Comparison of ENCODE assay signal across 29 cellular contexts in genomic region chr3:52440671-52441070, GRCh38. TPM values are rescaled to one million over a fixed set of nuclear protein-coding genes. Genes with fewer than 3 reads are reported as not detected.
"Had no signal": no experiment of that assay in that cellular context is flagged by ENCODE, and none has a peak within 500 bp of the region (broad histone marks: within the 10 kb centered on the region; RNA-seq: fewer than 3 reads in every experiment).

No MANE protein-coding gene starts in this region.

- H3K4me3 ChIP-seq: esophagus muscularis mucosa, neural progenitor cell, prostate gland, tibial nerve, uterus had no signal

- H3K9me3 ChIP-seq: esophagus muscularis mucosa, prostate gland, suprapubic skin, tibial nerve, uterus had no signal

- DNase-seq: activated B cell treated with CpG ODN at 0.5 μM for 24 hours; activated CD4-positive, alpha-beta T cell treated with anti-CD3 and anti-CD28 coated beads for 4 hours; activated CD4-positive, alpha-beta T cell treated with anti-CD3 and anti-CD28 coated beads, Interleukin-2, amount 50 U/mL, for 48 hours; activated CD8-positive, alpha-beta memory T cell treated with anti-CD3 and anti-CD28 coated beads, Interleukin-2, amount 50 U/mL, for 48 hours; activated naive CD4-positive, alpha-beta T cell treated with anti-CD3 and anti-CD28 coated beads, Interleukin-2, amount 10 ng/mL, durations not matched to agents 7 days and 5 days; activated naive CD8-positive, alpha-beta T cell treated with anti-CD3 and anti-CD28 coated beads, Interleukin-2, amount 50 U/mL, for 24 hours; activated T-cell treated with anti-CD3 and anti-CD28 coated beads, Interleukin-2, amount 50 U/mL, for 72 hours; anterior cingulate cortex; brain microvascular endothelial cell; central memory CD4-positive, alpha-beta T cell; effector memory CD4-positive, alpha-beta T cell; glutamatergic neuron; hippocampal formation; naive thymus-derived CD4-positive, alpha-beta T cell; stimulated activated CD4-positive, alpha-beta T cell treated with anti-CD3 and anti-CD28 coated beads, Interleukin-1b, Interleukin-23, amount 100 ng/mL, for 48 hours; stimulated activated naive CD8-positive, alpha-beta T cell treated with anti-CD3 and anti-CD28 coated beads, Interleukin-15, amount 100 ng/mL, for 72 hours; T-helper 9 cell; uterus had no signal

- H3K4me1 Mint-ChIP-seq: neural progenitor cell had no signal

- H3K36me3 Mint-ChIP-seq: activated naive CD4-positive, alpha-beta T cell treated with anti-CD3 and anti-CD28 coated beads, Interleukin-2, amount 10 ng/mL, durations not matched to agents 7 days and 5 days; naive thymus-derived CD4-positive, alpha-beta T cell; neural progenitor cell had no signal

- H3K27ac ChIP-seq: brain microvascular endothelial cell, esophagus muscularis mucosa, neural progenitor cell, prostate gland, suprapubic skin, uterus had no signal

- H3K27me3 ChIP-seq: brain microvascular endothelial cell, esophagus muscularis mucosa, neural progenitor cell, suprapubic skin, tibial nerve, uterus had no signal

- H3K9me3 Mint-ChIP-seq: activated B cell treated with CpG ODN at 0.5 μM for 24 hours; activated naive CD4-positive, alpha-beta T cell treated with anti-CD3 and anti-CD28 coated beads, Interleukin-2, amount 10 ng/mL, durations not matched to agents 7 days and 5 days; activated naive CD8-positive, alpha-beta T cell treated with anti-CD3 and anti-CD28 coated beads, Interleukin-2, amount 50 U/mL, for 24 hours; activated T-cell treated with anti-CD3 and anti-CD28 coated beads, Interleukin-2, amount 50 U/mL, for 72 hours; naive thymus-derived CD4-positive, alpha-beta T cell; neural progenitor cell; stimulated activated naive CD8-positive, alpha-beta T cell treated with anti-CD3 and anti-CD28 coated beads, Interleukin-15, amount 100 ng/mL, for 72 hours had no signal

- FAIRE-seq: colon, frontal cortex had no signal

- H3K4me1 ChIP-seq: neural progenitor cell, prostate gland, uterus had no signal

- H3K9ac ChIP-seq: neural progenitor cell had no signal

- ATAC-seq: activated naive CD8-positive, alpha-beta T cell treated with anti-CD3 and anti-CD28 coated beads, Interleukin-2, amount 50 U/mL, for 24 hours; activated T-cell treated with anti-CD3 and anti-CD28 coated beads, Interleukin-2, amount 50 U/mL, for 72 hours; naive thymus-derived CD4-positive, alpha-beta T cell; right cardiac atrium; stimulated activated naive CD8-positive, alpha-beta T cell treated with anti-CD3 and anti-CD28 coated beads, Interleukin-15, amount 100 ng/mL, for 72 hours had no signal

- H3K27ac Mint-ChIP-seq: activated B cell treated with CpG ODN at 0.5 μM for 24 hours; activated naive CD4-positive, alpha-beta T cell treated with anti-CD3 and anti-CD28 coated beads, Interleukin-2, amount 10 ng/mL, durations not matched to agents 7 days and 5 days; activated naive CD8-positive, alpha-beta T cell treated with anti-CD3 and anti-CD28 coated beads, Interleukin-2, amount 50 U/mL, for 24 hours; activated T-cell treated with anti-CD3 and anti-CD28 coated beads, Interleukin-2, amount 50 U/mL, for 72 hours; naive thymus-derived CD4-positive, alpha-beta T cell; neural progenitor cell; stimulated activated naive CD8-positive, alpha-beta T cell treated with anti-CD3 and anti-CD28 coated beads, Interleukin-15, amount 100 ng/mL, for 72 hours had no signal

- H2AFZ ChIP-seq: neural progenitor cell had no signal

- H3K36me3 ChIP-seq: brain microvascular endothelial cell, neural progenitor cell, prostate gland, suprapubic skin, uterus had no signal

- H3K4me2 ChIP-seq: neural progenitor cell had no signal

- H3K4me3 Mint-ChIP-seq: activated B cell treated with CpG ODN at 0.5 μM for 24 hours; activated naive CD4-positive, alpha-beta T cell treated with anti-CD3 and anti-CD28 coated beads, Interleukin-2, amount 10 ng/mL, durations not matched to agents 7 days and 5 days; activated naive CD8-positive, alpha-beta T cell treated with anti-CD3 and anti-CD28 coated beads, Interleukin-2, amount 50 U/mL, for 24 hours; activated T-cell treated with anti-CD3 and anti-CD28 coated beads, Interleukin-2, amount 50 U/mL, for 72 hours; naive thymus-derived CD4-positive, alpha-beta T cell; neural progenitor cell; stimulated activated naive CD8-positive, alpha-beta T cell treated with anti-CD3 and anti-CD28 coated beads, Interleukin-15, amount 100 ng/mL, for 72 hours had no signal

RNA-seq across cellular contexts. Expression of gene SEMA3G, which starts 4.2 kb away (rescaled TPM):
- total RNA-seq: activated B cell treated with CpG ODN at 0.5 μM for 24 hours; osteocyte; T-helper 1 cell treated with Interleukin-12 subunit alpha and Interleukin-12 subunit beta and Interleukin-4 antibody, amounts not matched to agents 30 ng/mL and 1 ng/mL, for 36 hours had no signal
- polyA plus RNA-seq: naive thymus-derived CD4-positive, alpha-beta T cell had no signal

RNA-seq across cellular contexts. Expression of gene TNNC1, which starts 13.2 kb away (rescaled TPM):
- total RNA-seq: activated B cell treated with CpG ODN at 0.5 μM for 24 hours, mesenteric fat pad, osteocyte had no signal
